In genomic region chr3:159796226-159796625, GRCh38 we compare ENCODE assay signal across 17 cellular contexts. TPM values are rescaled to one million over a fixed set of nuclear protein-coding genes. Genes with fewer than 3 reads are reported as not detected.
DNase-seq lines count a peak whose midpoint lies in the region; ATAC-seq and TF ChIP-seq lines count a peak whose summit lies in the region.
"Had no signal": no experiment of that assay in that cellular context is flagged by ENCODE, and none has a peak within 500 bp of the region (broad histone marks: within the 10 kb centered on the region; RNA-seq: fewer than 3 reads in every experiment).

No MANE protein-coding gene starts in this region.

- no peak for ATAC-seq in RWPE2 (ENCODE audit: low read depth)

- WGBS in sigmoid colon, 2 donors, result 81 to 90% methylated on average over 5 of the region's 5 CpGs

- peak overlapping the region; percentile 46 for H3K4me2 ChIP-seq in fibroblast of lung (ENCODE audit: extremely low read depth, insufficient read depth, low read length)
- H3K4me2 ChIP-seq: PC-9 had no signal

- TF ChIP-seq CTCF in RWPE2 (IDR thresholded peaks at IDR 0.05; ENCODE audit: poor library complexity, severe bottlenecking) (no peak), fibroblast of lung (conservative IDR thresholded peaks at IDR 0.05 in 1 of 2, IDR thresholded peaks at IDR 0.05 in 1 of 2; ENCODE audit: low read depth in 1 of 2, low read length in 2 of 2) (no peak), sigmoid colon (IDR thresholded peaks at IDR 0.05) (no peak)

- H3K79me2 ChIP-seq in ACC112 (ENCODE audit: control insufficient read depth, insufficient read depth, low read length, unreplicated experiment) (peaks cover 83% of the 10 kb centered on the region), fibroblast of lung (ENCODE audit: control insufficient read depth, insufficient read depth, low read length) (peaks cover 70% of the 10 kb centered on the region)

- no peaks in the 10 kb centered on the region for H4K20me1 ChIP-seq in fibroblast of lung (ENCODE audit: control insufficient read depth, extremely low read depth, insufficient read depth, low read length)

- H3K9me3 ChIP-seq in RWPE2 (ENCODE audit: severe bottlenecking) (no peaks in the 10 kb centered on the region), fibroblast of lung (ENCODE audit: control insufficient read depth, insufficient read depth, low read depth, low read length) (no peaks in the 10 kb centered on the region), sigmoid colon (no peaks in the 10 kb centered on the region)
- H3K9me3 ChIP-seq: spleen had no signal

- no peak for TF ChIP-seq POLR2A in sigmoid colon (IDR thresholded peaks at IDR 0.05)

- intact Hi-C loops in sigmoid colon (cut with DNase I), result no loop called here

- peaks cover 19% of the 10 kb centered on the region for H3K4me1 ChIP-seq in ACC112 (ENCODE audit: control insufficient read depth, insufficient read depth, low read length, unreplicated experiment)
- peaks cover 18% of the 10 kb centered on the region for H3K4me1 ChIP-seq in RWPE2 (ENCODE audit: insufficient read depth, poor library complexity, severe bottlenecking)
- peaks cover 15% of the 10 kb centered on the region for H3K4me1 ChIP-seq in fibroblast of lung (ENCODE audit: control insufficient read depth, extremely low read depth, insufficient read depth, low read length)
- peaks cover 0 to 96% (median 91%) of the 10 kb centered on the region in 4 donors for H3K4me1 ChIP-seq in sigmoid colon

- H3K4me3 ChIP-seq in ACC112 (ENCODE audit: low read depth, low read length) (no peak overlapping the region), RWPE2 (ENCODE audit: severe bottlenecking) (no peak overlapping the region), fibroblast of lung (replicated peaks in 1 of 4; ENCODE audit: control extremely low read depth in 1 of 4, insufficient read depth in 1 of 4, low read depth in 3 of 4, low read length in 4 of 4) (no peak overlapping the region), sigmoid colon (no peak overlapping the region)
- H3K4me3 ChIP-seq: PC-9, spleen had no signal

- TF ChIP-seq EP300 in sigmoid colon (IDR thresholded peaks at IDR 0.05), result no peak

- no peak overlapping the region for H2AFZ ChIP-seq in ACC112 (ENCODE audit: low read length, unreplicated experiment)
- no peak overlapping the region for H2AFZ ChIP-seq in fibroblast of lung (ENCODE audit: low read length)
- H2AFZ ChIP-seq: PC-9 had no signal

- DNase-seq in RWPE2 (ENCODE audit: low spot score), result no peak
- peak in 1 of 2 donors; percentile 50 for DNase-seq in fibroblast of lung (ENCODE audit: low read depth in 2 of 2)
- peak; percentile 82 for DNase-seq in sigmoid colon
- DNase-seq in glomerular visceral epithelial cell (ENCODE audit: extremely low spot score), result no peak
- no peak for DNase-seq in COLO668 (lab: John Stamatoyannopoulos, UW; ENCODE audit: unreplicated experiment)
- no peak for DNase-seq in stimulated activated CD4-positive, alpha-beta T cell treated with anti-CD3 and anti-CD28 coated beads, Interleukin-4, amount 100 ng/mL, for 4 hours
- DNase-seq in DMS 273 (lab: John Stamatoyannopoulos, UW; ENCODE audit: unreplicated experiment), result no peak
- DNase-seq: activated B cell treated with CpG ODN at 0.5 μM for 24 hours; activated effector memory CD4-positive, alpha-beta T cell treated with Interleukin-2 at 50 U/mL for 16 hours; DMS 273 treated with DMSO at 0.1 percent for 48 hours; effector memory CD4-positive, alpha-beta T cell; MM.1S; NCI-H187; NCI-H526 treated with DMSO at 0.1 percent for 48 hours; PC-9; spleen had no signal

- H3K9ac ChIP-seq in fibroblast of lung (ENCODE audit: insufficient read depth, low read length), result no peak overlapping the region

- H3K27ac ChIP-seq in ACC112 (ENCODE audit: low read depth, low read length) (peak overlapping the region; percentile 26; the same call in 1 of the 2 replicates), RWPE2 (ENCODE audit: poor library complexity, severe bottlenecking) (peak overlapping the region; percentile 57), fibroblast of lung (ENCODE audit: insufficient read depth, low read length) (peak overlapping the region; percentile 67), sigmoid colon (peak overlapping the region; percentile 82 to 90 (median 86))
- H3K27ac ChIP-seq: PC-9 had no signal

- H3K27me3 ChIP-seq in ACC112 (ENCODE audit: insufficient read depth, low read length) (no peaks in the 10 kb centered on the region), RWPE2 (ENCODE audit: insufficient read depth, poor library complexity, severe bottlenecking) (no peaks in the 10 kb centered on the region), fibroblast of lung (ENCODE audit: control insufficient read depth, insufficient read depth, low read length) (no peaks in the 10 kb centered on the region), sigmoid colon (no peaks in the 10 kb centered on the region)
- H3K27me3 ChIP-seq: spleen had no signal

- no peaks in the 10 kb centered on the region for H3K36me3 ChIP-seq in ACC112 (ENCODE audit: insufficient read depth, low read length)
- H3K36me3 ChIP-seq in RWPE2 (ENCODE audit: low read depth), result no peaks in the 10 kb centered on the region; the same call in 1 of the 2 replicates
- no peaks in the 10 kb centered on the region for H3K36me3 ChIP-seq in fibroblast of lung (ENCODE audit: control insufficient read depth, insufficient read depth, low read length)
- H3K36me3 ChIP-seq in sigmoid colon, result no peaks in the 10 kb centered on the region
- H3K36me3 ChIP-seq: spleen had no signal

RNA-seq across cellular contexts. Expression of gene SCHIP1, which starts 43.4 kb away (rescaled TPM):
- total RNA-seq in fibroblast of lung (6.9 and 8.8 TPM in 2 replicates), sigmoid colon (10 to 100 TPM; 19.9 to 44.1 (median 31.3) TPM)
- polyA plus RNA-seq in fibroblast of lung (2.3 and 4.1 TPM in 2 replicates), sigmoid colon (1 to 10 TPM in 2 of 3 donors, not detected in 1; 1.8 to 4.1 TPM)
- 1.5 and 5.7 TPM in 2 replicates for polyA plus RNA-seq in fibroblast of lung (2012)
- polyA minus RNA-seq in fibroblast of lung (ENCODE audit: low replicate concordance), result 0.11 and 0.43 TPM in 2 replicates

Comparison
In these comparisons a context has a peak if more than half of its experiments do, and no peak if none do; other contexts are left out.
1. H3K27ac ChIP-seq: peak in every context shown above with its lines; median percentile 86 in sigmoid colon; 67 in fibroblast of lung; 57 in RWPE2; 26 in ACC112.